ENCODE assay signal across 1 cellular context in genomic region chr22:36435516-36436415, GRCh38.
TF ChIP-seq lines count a peak whose summit lies in the region.

No MANE protein-coding gene starts in this region.

TF ChIP-seq in HepG2, 621 proteins besides CTCF, POLR2A, EP300 and RAD21 (continued from another document and continues in another):
- TF ChIP-seq, protein P1, sequence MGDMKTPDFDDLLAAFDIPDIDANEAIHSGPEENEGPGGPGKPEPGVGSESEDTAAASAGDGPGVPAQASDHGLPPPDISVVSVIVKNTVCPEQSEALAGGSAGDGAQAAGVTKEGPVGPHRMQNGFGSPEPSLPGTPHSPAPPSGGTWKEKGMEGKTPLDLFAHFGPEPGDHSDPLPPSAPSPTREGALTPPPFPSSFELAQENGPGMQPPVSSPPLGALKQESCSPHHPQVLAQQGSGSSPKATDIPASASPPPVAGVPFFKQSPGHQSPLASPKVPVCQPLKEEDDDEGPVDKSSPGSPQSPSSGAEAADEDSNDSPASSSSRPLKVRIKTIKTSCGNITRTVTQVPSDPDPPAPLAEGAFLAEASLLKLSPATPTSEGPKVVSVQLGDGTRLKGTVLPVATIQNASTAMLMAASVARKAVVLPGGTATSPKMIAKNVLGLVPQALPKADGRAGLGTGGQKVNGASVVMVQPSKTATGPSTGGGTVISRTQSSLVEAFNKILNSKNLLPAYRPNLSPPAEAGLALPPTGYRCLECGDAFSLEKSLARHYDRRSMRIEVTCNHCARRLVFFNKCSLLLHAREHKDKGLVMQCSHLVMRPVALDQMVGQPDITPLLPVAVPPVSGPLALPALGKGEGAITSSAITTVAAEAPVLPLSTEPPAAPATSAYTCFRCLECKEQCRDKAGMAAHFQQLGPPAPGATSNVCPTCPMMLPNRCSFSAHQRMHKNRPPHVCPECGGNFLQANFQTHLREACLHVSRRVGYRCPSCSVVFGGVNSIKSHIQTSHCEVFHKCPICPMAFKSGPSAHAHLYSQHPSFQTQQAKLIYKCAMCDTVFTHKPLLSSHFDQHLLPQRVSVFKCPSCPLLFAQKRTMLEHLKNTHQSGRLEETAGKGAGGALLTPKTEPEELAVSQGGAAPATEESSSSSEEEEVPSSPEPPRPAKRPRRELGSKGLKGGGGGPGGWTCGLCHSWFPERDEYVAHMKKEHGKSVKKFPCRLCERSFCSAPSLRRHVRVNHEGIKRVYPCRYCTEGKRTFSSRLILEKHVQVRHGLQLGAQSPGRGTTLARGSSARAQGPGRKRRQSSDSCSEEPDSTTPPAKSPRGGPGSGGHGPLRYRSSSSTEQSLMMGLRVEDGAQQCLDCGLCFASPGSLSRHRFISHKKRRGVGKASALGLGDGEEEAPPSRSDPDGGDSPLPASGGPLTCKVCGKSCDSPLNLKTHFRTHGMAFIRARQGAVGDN (CRISPR knock-in tag; IDR thresholded peaks at IDR 0.05), result peak; percentile 61
- peak; percentile 77 for TF ChIP-seq ADNP (CRISPR knock-in tag; IDR thresholded peaks at IDR 0.05)
- peak; percentile 84 for TF ChIP-seq ZFP36 (IDR thresholded peaks at IDR 0.05; ENCODE audit: borderline replicate concordance, low read depth, low read length, partially characterized antibody)
- TF ChIP-seq, protein P2, sequence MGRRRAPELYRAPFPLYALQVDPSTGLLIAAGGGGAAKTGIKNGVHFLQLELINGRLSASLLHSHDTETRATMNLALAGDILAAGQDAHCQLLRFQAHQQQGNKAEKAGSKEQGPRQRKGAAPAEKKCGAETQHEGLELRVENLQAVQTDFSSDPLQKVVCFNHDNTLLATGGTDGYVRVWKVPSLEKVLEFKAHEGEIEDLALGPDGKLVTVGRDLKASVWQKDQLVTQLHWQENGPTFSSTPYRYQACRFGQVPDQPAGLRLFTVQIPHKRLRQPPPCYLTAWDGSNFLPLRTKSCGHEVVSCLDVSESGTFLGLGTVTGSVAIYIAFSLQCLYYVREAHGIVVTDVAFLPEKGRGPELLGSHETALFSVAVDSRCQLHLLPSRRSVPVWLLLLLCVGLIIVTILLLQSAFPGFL (CRISPR knock-in tag; IDR thresholded peaks at IDR 0.05), result no peak
- TF ChIP-seq YEATS4 (CRISPR knock-in tag; IDR thresholded peaks at IDR 0.05; ENCODE audit: borderline replicate concordance), result no peak; the same call in 1 of the 2 replicates
- TF ChIP-seq, protein P3, sequence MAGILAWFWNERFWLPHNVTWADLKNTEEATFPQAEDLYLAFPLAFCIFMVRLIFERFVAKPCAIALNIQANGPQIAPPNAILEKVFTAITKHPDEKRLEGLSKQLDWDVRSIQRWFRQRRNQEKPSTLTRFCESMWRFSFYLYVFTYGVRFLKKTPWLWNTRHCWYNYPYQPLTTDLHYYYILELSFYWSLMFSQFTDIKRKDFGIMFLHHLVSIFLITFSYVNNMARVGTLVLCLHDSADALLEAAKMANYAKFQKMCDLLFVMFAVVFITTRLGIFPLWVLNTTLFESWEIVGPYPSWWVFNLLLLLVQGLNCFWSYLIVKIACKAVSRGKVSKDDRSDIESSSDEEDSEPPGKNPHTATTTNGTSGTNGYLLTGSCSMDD (CRISPR knock-in tag; IDR thresholded peaks at IDR 0.05), result no peak
- no peak; the same call in 1 of the 2 replicates for TF ChIP-seq POGZ (CRISPR knock-in tag; IDR thresholded peaks at IDR 0.05)
- TF ChIP-seq RNF2 (conservative IDR thresholded peaks at IDR 0.05; ENCODE audit: low read depth), result no peak
- no peak for TF ChIP-seq SP140L (CRISPR knock-in tag; IDR thresholded peaks at IDR 0.05; ENCODE audit: borderline replicate concordance)
- peak; percentile 67; the same call in 1 of the 2 replicates for TF ChIP-seq CCDC6 (CRISPR knock-in tag; IDR thresholded peaks at IDR 0.05)
- no peak for TF ChIP-seq KLF6 (CRISPR knock-in tag; IDR thresholded peaks at IDR 0.05)
- no peak for TF ChIP-seq ZSCAN9 (CRISPR knock-in tag; IDR thresholded peaks at IDR 0.05; ENCODE audit: borderline replicate concordance)
- TF ChIP-seq, protein P4, sequence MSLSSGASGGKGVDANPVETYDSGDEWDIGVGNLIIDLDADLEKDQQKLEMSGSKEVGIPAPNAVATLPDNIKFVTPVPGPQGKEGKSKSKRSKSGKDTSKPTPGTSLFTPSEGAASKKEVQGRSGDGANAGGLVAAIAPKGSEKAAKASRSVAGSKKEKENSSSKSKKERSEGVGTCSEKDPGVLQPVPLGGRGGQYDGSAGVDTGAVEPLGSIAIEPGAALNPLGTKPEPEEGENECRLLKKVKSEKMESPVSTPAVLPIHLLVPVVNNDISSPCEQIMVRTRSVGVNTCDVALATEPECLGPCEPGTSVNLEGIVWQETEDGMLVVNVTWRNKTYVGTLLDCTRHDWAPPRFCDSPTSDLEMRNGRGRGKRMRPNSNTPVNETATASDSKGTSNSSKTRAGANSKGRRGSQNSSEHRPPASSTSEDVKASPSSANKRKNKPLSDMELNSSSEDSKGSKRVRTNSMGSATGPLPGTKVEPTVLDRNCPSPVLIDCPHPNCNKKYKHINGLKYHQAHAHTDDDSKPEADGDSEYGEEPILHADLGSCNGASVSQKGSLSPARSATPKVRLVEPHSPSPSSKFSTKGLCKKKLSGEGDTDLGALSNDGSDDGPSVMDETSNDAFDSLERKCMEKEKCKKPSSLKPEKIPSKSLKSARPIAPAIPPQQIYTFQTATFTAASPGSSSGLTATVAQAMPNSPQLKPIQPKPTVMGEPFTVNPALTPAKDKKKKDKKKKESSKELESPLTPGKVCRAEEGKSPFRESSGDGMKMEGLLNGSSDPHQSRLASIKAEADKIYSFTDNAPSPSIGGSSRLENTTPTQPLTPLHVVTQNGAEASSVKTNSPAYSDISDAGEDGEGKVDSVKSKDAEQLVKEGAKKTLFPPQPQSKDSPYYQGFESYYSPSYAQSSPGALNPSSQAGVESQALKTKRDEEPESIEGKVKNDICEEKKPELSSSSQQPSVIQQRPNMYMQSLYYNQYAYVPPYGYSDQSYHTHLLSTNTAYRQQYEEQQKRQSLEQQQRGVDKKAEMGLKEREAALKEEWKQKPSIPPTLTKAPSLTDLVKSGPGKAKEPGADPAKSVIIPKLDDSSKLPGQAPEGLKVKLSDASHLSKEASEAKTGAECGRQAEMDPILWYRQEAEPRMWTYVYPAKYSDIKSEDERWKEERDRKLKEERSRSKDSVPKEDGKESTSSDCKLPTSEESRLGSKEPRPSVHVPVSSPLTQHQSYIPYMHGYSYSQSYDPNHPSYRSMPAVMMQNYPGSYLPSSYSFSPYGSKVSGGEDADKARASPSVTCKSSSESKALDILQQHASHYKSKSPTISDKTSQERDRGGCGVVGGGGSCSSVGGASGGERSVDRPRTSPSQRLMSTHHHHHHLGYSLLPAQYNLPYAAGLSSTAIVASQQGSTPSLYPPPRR (CRISPR knock-in tag; IDR thresholded peaks at IDR 0.05; ENCODE audit: borderline replicate concordance), result peak; percentile 71
- peak; percentile 80 for TF ChIP-seq TBX2 (CRISPR knock-in tag; IDR thresholded peaks at IDR 0.05; ENCODE audit: borderline replicate concordance)
- 0 out of 2 replicates have a peak, but pooled peaks have one; percentile 14 for TF ChIP-seq ZNF704 (CRISPR knock-in tag; IDR thresholded peaks at IDR 0.05; ENCODE audit: borderline replicate concordance)
- TF ChIP-seq MEIS1 (CRISPR knock-in tag; IDR thresholded peaks at IDR 0.05; ENCODE audit: borderline replicate concordance), result no peak
- TF ChIP-seq KAT8 (CRISPR knock-in tag; IDR thresholded peaks at IDR 0.05), result peak; percentile 60; the same call in 1 of the 2 replicates
- TF ChIP-seq SOX13 (IDR thresholded peaks at IDR 0.05), result 0 out of 2 replicates have a peak, but pooled peaks have one; percentile 29
- TF ChIP-seq SOX13 (CRISPR knock-in tag; conservative IDR thresholded peaks at IDR 0.05 in 1 of 2, IDR thresholded peaks at IDR 0.05 in 1 of 2), result peak in 1 of 2 experiments; percentile 66; a peak in 2 of 4 replicates
- TF ChIP-seq ZNF484 (CRISPR knock-in tag; IDR thresholded peaks at IDR 0.05; ENCODE audit: borderline replicate concordance, low read depth), result no peak
- no peak for TF ChIP-seq ZMAT3 (CRISPR knock-in tag; conservative IDR thresholded peaks at IDR 0.05)
- no peak; the same call in 1 of the 2 replicates for TF ChIP-seq CHD4 (IDR thresholded peaks at IDR 0.05; ENCODE audit: borderline replicate concordance, low read length)
- TF ChIP-seq, protein P5, sequence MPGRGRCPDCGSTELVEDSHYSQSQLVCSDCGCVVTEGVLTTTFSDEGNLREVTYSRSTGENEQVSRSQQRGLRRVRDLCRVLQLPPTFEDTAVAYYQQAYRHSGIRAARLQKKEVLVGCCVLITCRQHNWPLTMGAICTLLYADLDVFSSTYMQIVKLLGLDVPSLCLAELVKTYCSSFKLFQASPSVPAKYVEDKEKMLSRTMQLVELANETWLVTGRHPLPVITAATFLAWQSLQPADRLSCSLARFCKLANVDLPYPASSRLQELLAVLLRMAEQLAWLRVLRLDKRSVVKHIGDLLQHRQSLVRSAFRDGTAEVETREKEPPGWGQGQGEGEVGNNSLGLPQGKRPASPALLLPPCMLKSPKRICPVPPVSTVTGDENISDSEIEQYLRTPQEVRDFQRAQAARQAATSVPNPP (CRISPR knock-in tag; IDR thresholded peaks at IDR 0.05), result no peak
- peak; percentile 93 for TF ChIP-seq TARDBP (CRISPR knock-in tag; IDR thresholded peaks at IDR 0.05)
- peak; percentile 82 for TF ChIP-seq ZNF232 (CRISPR knock-in tag; IDR thresholded peaks at IDR 0.05; ENCODE audit: borderline replicate concordance)
- no peak for TF ChIP-seq NR1H2 (CRISPR knock-in tag; IDR thresholded peaks at IDR 0.05; ENCODE audit: borderline replicate concordance, low read depth)
- no peak for TF ChIP-seq ZNF558 (CRISPR knock-in tag; IDR thresholded peaks at IDR 0.05; ENCODE audit: borderline replicate concordance)
- peak; percentile 68; the same call in 1 of the 2 replicates for TF ChIP-seq ZFP37 (CRISPR knock-in tag; IDR thresholded peaks at IDR 0.05; ENCODE audit: borderline replicate concordance)
- peak; percentile 47; the same call in 1 of the 2 replicates for TF ChIP-seq THAP11 (CRISPR knock-in tag; IDR thresholded peaks at IDR 0.05)
- no peak for TF ChIP-seq ZBTB3 (CRISPR knock-in tag; IDR thresholded peaks at IDR 0.05; ENCODE audit: borderline replicate concordance, low read depth)
- no peak for TF ChIP-seq SP2 (CRISPR knock-in tag; IDR thresholded peaks at IDR 0.05)
- peak; percentile 98 for TF ChIP-seq ZNF768 (CRISPR knock-in tag; IDR thresholded peaks at IDR 0.05)
- TF ChIP-seq ZSCAN31 (CRISPR knock-in tag; IDR thresholded peaks at IDR 0.05; ENCODE audit: low read depth), result 0 out of 2 replicates have a peak, but pooled peaks have one; percentile 53
- TF ChIP-seq, protein P6, sequence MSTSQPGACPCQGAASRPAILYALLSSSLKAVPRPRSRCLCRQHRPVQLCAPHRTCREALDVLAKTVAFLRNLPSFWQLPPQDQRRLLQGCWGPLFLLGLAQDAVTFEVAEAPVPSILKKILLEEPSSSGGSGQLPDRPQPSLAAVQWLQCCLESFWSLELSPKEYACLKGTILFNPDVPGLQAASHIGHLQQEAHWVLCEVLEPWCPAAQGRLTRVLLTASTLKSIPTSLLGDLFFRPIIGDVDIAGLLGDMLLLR (CRISPR knock-in tag; IDR thresholded peaks at IDR 0.05), result no peak
- peak; percentile 63; the same call in 1 of the 2 replicates for TF ChIP-seq HDAC2 (CRISPR knock-in tag; IDR thresholded peaks at IDR 0.05)
- TF ChIP-seq, protein P7, sequence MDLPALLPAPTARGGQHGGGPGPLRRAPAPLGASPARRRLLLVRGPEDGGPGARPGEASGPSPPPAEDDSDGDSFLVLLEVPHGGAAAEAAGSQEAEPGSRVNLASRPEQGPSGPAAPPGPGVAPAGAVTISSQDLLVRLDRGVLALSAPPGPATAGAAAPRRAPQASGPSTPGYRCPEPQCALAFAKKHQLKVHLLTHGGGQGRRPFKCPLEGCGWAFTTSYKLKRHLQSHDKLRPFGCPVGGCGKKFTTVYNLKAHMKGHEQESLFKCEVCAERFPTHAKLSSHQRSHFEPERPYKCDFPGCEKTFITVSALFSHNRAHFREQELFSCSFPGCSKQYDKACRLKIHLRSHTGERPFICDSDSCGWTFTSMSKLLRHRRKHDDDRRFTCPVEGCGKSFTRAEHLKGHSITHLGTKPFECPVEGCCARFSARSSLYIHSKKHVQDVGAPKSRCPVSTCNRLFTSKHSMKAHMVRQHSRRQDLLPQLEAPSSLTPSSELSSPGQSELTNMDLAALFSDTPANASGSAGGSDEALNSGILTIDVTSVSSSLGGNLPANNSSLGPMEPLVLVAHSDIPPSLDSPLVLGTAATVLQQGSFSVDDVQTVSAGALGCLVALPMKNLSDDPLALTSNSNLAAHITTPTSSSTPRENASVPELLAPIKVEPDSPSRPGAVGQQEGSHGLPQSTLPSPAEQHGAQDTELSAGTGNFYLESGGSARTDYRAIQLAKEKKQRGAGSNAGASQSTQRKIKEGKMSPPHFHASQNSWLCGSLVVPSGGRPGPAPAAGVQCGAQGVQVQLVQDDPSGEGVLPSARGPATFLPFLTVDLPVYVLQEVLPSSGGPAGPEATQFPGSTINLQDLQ (CRISPR knock-in tag; IDR thresholded peaks at IDR 0.05), result no peak
- TF ChIP-seq ZBTB42 (CRISPR knock-in tag; IDR thresholded peaks at IDR 0.05), result no peak
- TF ChIP-seq MATR3 (CRISPR knock-in tag; IDR thresholded peaks at IDR 0.05), result no peak
- TF ChIP-seq, protein P8, sequence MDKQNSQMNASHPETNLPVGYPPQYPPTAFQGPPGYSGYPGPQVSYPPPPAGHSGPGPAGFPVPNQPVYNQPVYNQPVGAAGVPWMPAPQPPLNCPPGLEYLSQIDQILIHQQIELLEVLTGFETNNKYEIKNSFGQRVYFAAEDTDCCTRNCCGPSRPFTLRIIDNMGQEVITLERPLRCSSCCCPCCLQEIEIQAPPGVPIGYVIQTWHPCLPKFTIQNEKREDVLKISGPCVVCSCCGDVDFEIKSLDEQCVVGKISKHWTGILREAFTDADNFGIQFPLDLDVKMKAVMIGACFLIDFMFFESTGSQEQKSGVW (CRISPR knock-in tag; IDR thresholded peaks at IDR 0.05; ENCODE audit: borderline replicate concordance), result no peak
- TF ChIP-seq ZZZ3 (CRISPR knock-in tag; IDR thresholded peaks at IDR 0.05; ENCODE audit: borderline replicate concordance), result no peak
- no peak for TF ChIP-seq HCFC1 (IDR thresholded peaks at IDR 0.05; ENCODE audit: low read depth, low read length)
- TF ChIP-seq MAZ (IDR thresholded peaks at IDR 0.05; ENCODE audit: borderline replicate concordance, low read depth, low read length), result no peak
- peak; percentile 64 for TF ChIP-seq MAZ (CRISPR knock-in tag; IDR thresholded peaks at IDR 0.05; ENCODE audit: low read depth)
- no peak; the same call in 1 of the 2 replicates for TF ChIP-seq KDM4B (CRISPR knock-in tag; IDR thresholded peaks at IDR 0.05)
